Comparison of ENCODE assay signal across 21 cellular contexts in the genomic region with DNA sequence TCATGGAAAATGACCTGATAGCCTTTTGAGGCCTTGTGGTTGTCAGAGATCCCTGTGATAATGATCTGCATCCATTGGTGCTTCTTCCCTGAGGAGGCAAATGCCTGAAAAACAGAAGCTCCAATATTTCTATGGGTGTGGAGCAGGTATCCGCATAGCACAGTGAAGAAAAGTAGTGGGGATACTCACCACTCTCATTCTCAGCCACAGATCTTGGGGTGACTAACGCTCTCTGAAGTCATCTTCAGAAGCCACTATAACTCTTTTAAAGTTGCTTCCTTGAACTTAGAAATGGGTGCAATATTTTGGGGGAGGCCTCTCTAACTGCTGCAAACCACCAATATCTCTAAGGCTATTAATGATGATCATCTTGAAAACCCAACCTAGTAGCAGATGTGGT. TPM values are rescaled to one million over a fixed set of nuclear protein-coding genes. Genes with fewer than 3 reads are reported as not detected.
A peak's percentile ranks its signal among the peaks of the same experiment; 100 is the strongest.
DNase-seq lines count a peak whose midpoint lies in the region; ATAC-seq and TF ChIP-seq lines count a peak whose summit lies in the region.
"Had no signal": no experiment of that assay in that cellular context is flagged by ENCODE, and none has a peak within 500 bp of the region (broad histone marks: within the 10 kb centered on the region; RNA-seq: fewer than 3 reads in every experiment).

No MANE protein-coding gene starts in this region.

- peaks cover 6% of the 10 kb centered on the region for H3K9me3 Mint-ChIP-seq in activated CD8-positive, alpha-beta memory T cell treated with anti-CD3 and anti-CD28 coated beads, Interleukin-2, amount 10 ng/mL, durations not matched to agents 7 days and 5 days (ENCODE audit: low read depth)
- peaks cover 5% of the 10 kb centered on the region for H3K9me3 Mint-ChIP-seq in activated naive CD4-positive, alpha-beta T cell treated with anti-CD3 and anti-CD28 coated beads, Interleukin-2, amount 10 ng/mL, durations not matched to agents 7 days and 5 days
- peaks cover 3% of the 10 kb centered on the region for H3K9me3 Mint-ChIP-seq in natural killer cell treated with Interleukin-12 subunit alpha and Interleukin-12 subunit beta and Interleukin-15 and Interleukin-18, amount 100 ng/mL, for 72 hours

- H3K27ac Mint-ChIP-seq in activated CD8-positive, alpha-beta memory T cell treated with anti-CD3 and anti-CD28 coated beads, Interleukin-2, amount 10 ng/mL, durations not matched to agents 7 days and 5 days, result peak overlapping the region; percentile 73
- peak overlapping the region; percentile 60 for H3K27ac Mint-ChIP-seq in activated naive CD4-positive, alpha-beta T cell treated with anti-CD3 and anti-CD28 coated beads, Interleukin-2, amount 10 ng/mL, durations not matched to agents 7 days and 5 days
- peak overlapping the region in 1 of 2 donors; percentile 42 for H3K27ac Mint-ChIP-seq in natural killer cell treated with Interleukin-12 subunit alpha and Interleukin-12 subunit beta and Interleukin-15 and Interleukin-18, amount 100 ng/mL, for 72 hours
- H3K27ac Mint-ChIP-seq: H9 had no signal

- 84 to 95% (median 89%) methylated on average over 2 of the region's 2 CpGs for WGBS in heart left ventricle, 4 donors

- peaks cover 3 to 5% of the 10 kb centered on the region in 2 donors for H3K4me1 ChIP-seq in left lung
- H3K4me1 ChIP-seq in heart left ventricle, result no peaks in the 10 kb centered on the region
- H3K4me1 ChIP-seq: A549, stomach, upper lobe of left lung had no signal

- ATAC-seq in activated CD8-positive, alpha-beta memory T cell treated with anti-CD3 and anti-CD28 coated beads, Interleukin-2, amount 10 ng/mL, durations not matched to agents 7 days and 5 days, result peak; percentile 75
- ATAC-seq in HG02885 (IDR thresholded peaks at IDR 0.05; ENCODE audit: poor library complexity, unreplicated experiment) (peak; percentile 50), left lung (no peak), GM21717 (IDR thresholded peaks at IDR 0.05; ENCODE audit: unreplicated experiment) (no peak), heart left ventricle (no peak)
- peak in 1 of 2 donors; percentile 72 for ATAC-seq in natural killer cell treated with Interleukin-12 subunit alpha and Interleukin-12 subunit beta and Interleukin-15 and Interleukin-18, amount 100 ng/mL, for 72 hours
- ATAC-seq: A549, left ventricle myocardium superior had no signal

- H3K4me3 Mint-ChIP-seq in activated CD8-positive, alpha-beta memory T cell treated with anti-CD3 and anti-CD28 coated beads, Interleukin-2, amount 10 ng/mL, durations not matched to agents 7 days and 5 days, result no peak overlapping the region
- no peak overlapping the region for H3K4me3 Mint-ChIP-seq in activated naive CD4-positive, alpha-beta T cell treated with anti-CD3 and anti-CD28 coated beads, Interleukin-2, amount 10 ng/mL, durations not matched to agents 7 days and 5 days
- H3K4me3 Mint-ChIP-seq in natural killer cell treated with Interleukin-12 subunit alpha and Interleukin-12 subunit beta and Interleukin-15 and Interleukin-18, amount 100 ng/mL, for 72 hours, result peak overlapping the region; percentile 65
- H3K4me3 Mint-ChIP-seq: H9 had no signal

- no peaks in the 10 kb centered on the region for H3K27me3 Mint-ChIP-seq in activated CD8-positive, alpha-beta memory T cell treated with anti-CD3 and anti-CD28 coated beads, Interleukin-2, amount 10 ng/mL, durations not matched to agents 7 days and 5 days
- H3K27me3 Mint-ChIP-seq in activated naive CD4-positive, alpha-beta T cell treated with anti-CD3 and anti-CD28 coated beads, Interleukin-2, amount 10 ng/mL, durations not matched to agents 7 days and 5 days, result no peaks in the 10 kb centered on the region
- H3K27me3 Mint-ChIP-seq in natural killer cell treated with Interleukin-12 subunit alpha and Interleukin-12 subunit beta and Interleukin-15 and Interleukin-18, amount 100 ng/mL, for 72 hours, result no peaks in the 10 kb centered on the region

- CTCF ChIA-PET in activated CD8-positive, alpha-beta memory T cell treated with anti-CD3 and anti-CD28 coated beads, Interleukin-2, amount 10 ng/mL, durations not matched to agents 7 days and 5 days (lab: Charles Lee), result interaction anchor here (0.7 to 2.1 kb wide), 4 partner anchors 12 to 64 kb away, joined by 3 to 9 read pairs (median 4); no protein-coding TSS in a partner anchor
- CTCF ChIA-PET in activated naive CD4-positive, alpha-beta T cell treated with anti-CD3 and anti-CD28 coated beads, Interleukin-2, amount 10 ng/mL, durations not matched to agents 7 days and 5 days (lab: Charles Lee), result no interaction called here

- H3K9me3 ChIP-seq in left lung (peaks cover 0 to 5% of the 10 kb centered on the region in 2 donors), heart left ventricle (peaks cover 0 to 5% (median 0%) of the 10 kb centered on the region in 12 donors)
- H3K9me3 ChIP-seq: A549 had no signal

- no peak overlapping the region for H3K27ac ChIP-seq in left lung
- no peak overlapping the region for H3K27ac ChIP-seq in heart left ventricle
- H3K27ac ChIP-seq: A549, BLaER1, stomach, upper lobe of left lung had no signal

- peaks cover 42% of the 10 kb centered on the region for H3K36me3 Mint-ChIP-seq in activated CD8-positive, alpha-beta memory T cell treated with anti-CD3 and anti-CD28 coated beads, Interleukin-2, amount 10 ng/mL, durations not matched to agents 7 days and 5 days
- peaks cover 64% of the 10 kb centered on the region for H3K36me3 Mint-ChIP-seq in activated naive CD4-positive, alpha-beta T cell treated with anti-CD3 and anti-CD28 coated beads, Interleukin-2, amount 10 ng/mL, durations not matched to agents 7 days and 5 days
- H3K36me3 Mint-ChIP-seq in natural killer cell treated with Interleukin-12 subunit alpha and Interleukin-12 subunit beta and Interleukin-15 and Interleukin-18, amount 100 ng/mL, for 72 hours, result peaks cover 8% of the 10 kb centered on the region

- H3K4me1 Mint-ChIP-seq in activated CD8-positive, alpha-beta memory T cell treated with anti-CD3 and anti-CD28 coated beads, Interleukin-2, amount 10 ng/mL, durations not matched to agents 7 days and 5 days, result peaks cover 39% of the 10 kb centered on the region
- H3K4me1 Mint-ChIP-seq in activated naive CD4-positive, alpha-beta T cell treated with anti-CD3 and anti-CD28 coated beads, Interleukin-2, amount 10 ng/mL, durations not matched to agents 7 days and 5 days, result peaks cover 65% of the 10 kb centered on the region
- H3K4me1 Mint-ChIP-seq in natural killer cell treated with Interleukin-12 subunit alpha and Interleukin-12 subunit beta and Interleukin-15 and Interleukin-18, amount 100 ng/mL, for 72 hours (ENCODE audit: low read depth in 2 of 2), result peaks cover 45 to 47% of the 10 kb centered on the region in 2 donors

- DNase-seq in activated CD8-positive, alpha-beta memory T cell treated with anti-CD3 and anti-CD28 coated beads, Interleukin-2, amount 10 ng/mL, durations not matched to agents 7 days and 5 days, result peak; percentile 48
- no peak for DNase-seq in activated CD8-positive, alpha-beta memory T cell treated with anti-CD3 and anti-CD28 coated beads, Interleukin-2, amount 50 U/mL, for 4 hours
- no peak for DNase-seq in activated naive CD4-positive, alpha-beta T cell treated with anti-CD3 and anti-CD28 coated beads, Interleukin-2, amount 10 ng/mL, durations not matched to agents 7 days and 5 days
- DNase-seq in natural killer cell treated with Interleukin-12 subunit alpha and Interleukin-12 subunit beta and Interleukin-15 and Interleukin-18, amount 100 ng/mL, for 72 hours (ENCODE audit: low spot score), result no peak
- DNase-seq in left lung (no peak), heart left ventricle (no peak)
- DNase-seq: activated CD4-positive, alpha-beta T cell treated with anti-CD3 and anti-CD28 coated beads, Interleukin-2, amount 50 U/mL, for 48 hours; activated gamma-delta T cell treated with Interleukin-2 at 50 U/mL for 16 hours; GF-D8; H9; head of caudate nucleus; left ventricle myocardium superior; NCI-H1417 treated with DMSO at 0.1 percent for 48 hours; NCI-H526; stomach; upper lobe of left lung had no signal

- no peak overlapping the region for H3K4me3 ChIP-seq in left lung
- no peak overlapping the region for H3K4me3 ChIP-seq in heart left ventricle
- H3K4me3 ChIP-seq: A549, BLaER1, stomach, upper lobe of left lung had no signal

- no peak for TF ChIP-seq POLR2A in heart left ventricle (IDR thresholded peaks at IDR 0.05)

- no peaks in the 10 kb centered on the region for H3K36me3 ChIP-seq in left lung
- H3K36me3 ChIP-seq in heart left ventricle, result no peaks in the 10 kb centered on the region
- H3K36me3 ChIP-seq: stomach, upper lobe of left lung had no signal

- H3K27me3 ChIP-seq in left lung (no peaks in the 10 kb centered on the region), heart left ventricle (no peaks in the 10 kb centered on the region)
- H3K27me3 ChIP-seq: BLaER1, stomach, upper lobe of left lung had no signal

- intact Hi-C loops in left lung (cut with DNase I), result no loop called here
- intact Hi-C loops in heart left ventricle (cut with DNase I), result no loop called here

- TF ChIP-seq CTCF in left lung (IDR thresholded peaks at IDR 0.05) (no peak), heart left ventricle (IDR thresholded peaks at IDR 0.05) (no peak)

RNA-seq across cellular contexts. Expression of a gene that starts 46.2 kb away (rescaled TPM):
- 100 to 1,000 TPM; 101 to 152 TPM for total RNA-seq in activated CD8-positive, alpha-beta memory T cell treated with anti-CD3 and anti-CD28 coated beads, Interleukin-2, amount 10 ng/mL, durations not matched to agents 7 days and 5 days
- total RNA-seq in natural killer cell treated with Interleukin-12 subunit alpha and Interleukin-12 subunit beta and Interleukin-15 and Interleukin-18, amount 100 ng/mL, for 72 hours, result 100 to 1,000 TPM in 1 of 2 donors, 10 to 100 TPM in 1; 80.6 to 133 TPM
- total RNA-seq in left lung (10 to 100 TPM; 16.8 to 20.6 TPM), heart left ventricle (1 to 10 TPM; 1.8 to 8.7 (median 3.6) TPM)
- 1 to 10 TPM; 1.3 to 3.1 TPM for polyA plus RNA-seq in heart left ventricle
- total RNA-seq: H9, M059J had no signal

Comparison
In these comparisons a context has a peak if more than half of its experiments do, and no peak if none do; other contexts are left out.
1. ATAC-seq: peak in activated CD8-positive, alpha-beta memory T cell treated with anti-CD3 and anti-CD28 coated beads, Interleukin-2, amount 10 ng/mL, durations not matched to agents 7 days and 5 days (single experiment) and HG02885 (single experiment); none in left lung (single experiment), GM21717 (single experiment) and heart left ventricle (0 of 4).